ENCODE assay signal across 29 cellular contexts in genomic region chrX:103170216-103170615, GRCh38. TPM values are rescaled to one million over a fixed set of nuclear protein-coding genes. Genes with fewer than 3 reads are reported as not detected.
DNase-seq lines count a peak whose midpoint lies in the region; ATAC-seq and TF ChIP-seq lines count a peak whose summit lies in the region.
"Had no signal": no experiment of that assay in that cellular context is flagged by ENCODE, and none has a peak within 500 bp of the region (broad histone marks: within the 10 kb centered on the region; RNA-seq: fewer than 3 reads in every experiment).

No MANE protein-coding gene starts in this region.

- DNase-seq in EL = peak; percentile 66
- peak; percentile 35 for DNase-seq in MG63
- peak; percentile 43 for DNase-seq in epithelial cell of esophagus (ENCODE audit: low read depth)
- DNase-seq in islet precursor cell = peak; percentile 54
- DNase-seq in NCI-H510A treated with DMSO at 0.1 percent for 48 hours (lab: John Stamatoyannopoulos, UW) = no peak
- DNase-seq in G401 (ENCODE audit: low spot score) = no peak
- DNase-seq in left lung = no peak
- DNase-seq: activated CD4-positive, CD25-positive, alpha-beta regulatory T cell treated with anti-CD3 and anti-CD28 coated beads, Interleukin-2, amount 50 U/mL, for 72 hours; activated CD8-positive, alpha-beta T cell treated with anti-CD3 and anti-CD28 coated beads, Interleukin-2, amount 10 ng/mL, durations not matched to agents 7 days and 5 days; activated naive CD4-positive, alpha-beta T cell; activated T-cell treated with anti-CD3 and anti-CD28 coated beads, Interleukin-2, amount 50 U/mL, for 1 hour; brain microvascular endothelial cell; CD4-positive, alpha-beta T cell; effector memory CD4-positive, alpha-beta T cell; GDM1; GOT3; hippocampal formation; immature natural killer cell; NCI-H1694 treated with DMSO at 0.1 percent for 48 hours; NCI-H2171; NCI-H524 treated with DMSO at 0.1 percent for 48 hours; Peyer's patch; right lobe of liver; stimulated activated naive CD8-positive, alpha-beta T cell treated with anti-CD3 and anti-CD28 coated beads, Interleukin-15, Interleukin-2, amounts not matched to agents 100 U/mL and 50 U/mL, for 24 hours had no signal

- in situ Hi-C loops in G401 (cut with HindIII; ENCODE audit: low sequenced_read_pairs) = no loop called here

- H3K27ac ChIP-seq in left lung = no peak overlapping the region
- H3K27ac ChIP-seq: brain microvascular endothelial cell, KMS-11, parathyroid adenoma, Peyer's patch, right lobe of liver, thoracic aorta had no signal

- intact Hi-C loops in left lung (cut with DNase I) = loop anchor here in 1 of 2 donors (10.0 kb wide), 1 partner anchor 215 kb away; no protein-coding TSS in a partner anchor

- no peaks in the 10 kb centered on the region for H3K27me3 ChIP-seq in MG63
- H3K27me3 ChIP-seq in left lung = no peaks in the 10 kb centered on the region
- H3K27me3 ChIP-seq: brain microvascular endothelial cell, Peyer's patch had no signal

- H3K4me3 ChIP-seq in MG63 = no peak overlapping the region
- no peak overlapping the region for H3K4me3 ChIP-seq in epithelial cell of esophagus (ENCODE audit: low read length)
- no peak overlapping the region for H3K4me3 ChIP-seq in left lung
- H3K4me3 ChIP-seq: Peyer's patch, right lobe of liver, thoracic aorta had no signal

- ATAC-seq in esophagus mucosa = no peak
- ATAC-seq in left lung = no peak
- ATAC-seq: activated CD8-positive, alpha-beta T cell treated with anti-CD3 and anti-CD28 coated beads, Interleukin-2, amount 10 ng/mL, durations not matched to agents 7 days and 5 days; right lobe of liver; stimulated activated naive CD8-positive, alpha-beta T cell treated with anti-CD3 and anti-CD28 coated beads, Interleukin-15, Interleukin-2, amounts not matched to agents 100 U/mL and 50 U/mL, for 24 hours had no signal

- H3K36me3 ChIP-seq in MG63 = no peaks in the 10 kb centered on the region
- H3K36me3 ChIP-seq in left lung = no peaks in the 10 kb centered on the region
- H3K36me3 ChIP-seq: brain microvascular endothelial cell, Peyer's patch, right lobe of liver, thoracic aorta had no signal

- H3K9me3 ChIP-seq in MG63 (no peaks in the 10 kb centered on the region), left lung (no peaks in the 10 kb centered on the region)
- H3K9me3 ChIP-seq: Peyer's patch, right lobe of liver, thoracic aorta had no signal

- no peaks in the 10 kb centered on the region for H3K4me1 ChIP-seq in left lung
- H3K4me1 ChIP-seq: parathyroid adenoma, Peyer's patch, right lobe of liver had no signal

- TF ChIP-seq CTCF in epithelial cell of esophagus (IDR thresholded peaks at IDR 0.05; ENCODE audit: insufficient read depth, low read depth, low read length, missing control alignments) (no peak), left lung (IDR thresholded peaks at IDR 0.05) (no peak)

RNA-seq across cellular contexts. Expression of gene BEX4, which starts 44.7 kb away (rescaled TPM):
- not detected in 2 replicates for total RNA-seq in MG63 (2014; rRNA removed; shearing (Covaris generic); ENCODE audit: low replicate concordance)
- total RNA-seq in esophagus mucosa (12.2 TPM), left lung (10 to 100 TPM; 28.8 to 33.5 TPM)
- total RNA-seq in G401 (2014; rRNA removed; shearing (Covaris generic)) = 61.7 and 62.2 TPM in 2 replicates
- total RNA-seq: HT1080 had no signal

Comparison
In these comparisons a context has a peak if more than half of its experiments do, and no peak if none do; other contexts are left out.
1. DNase-seq: peak in EL (single experiment), MG63 (single experiment), epithelial cell of esophagus (single experiment) and islet precursor cell (single experiment); none in NCI-H510A treated with DMSO at 0.1 percent for 48 hours (single experiment), G401 (single experiment) and left lung (0 of 2).
2. RNA of gene BEX4, which starts 44.7 kb away (total RNA-seq): 61.7 to 62.2 TPM in G401, 28.8 to 33.5 TPM in left lung and 12.2 TPM in esophagus mucosa (single experiment); not detected in MG63; every median in the first group is over 10 times any median in the second.